8 cellular contexts compared by ENCODE assay signal in the genomic region with DNA sequence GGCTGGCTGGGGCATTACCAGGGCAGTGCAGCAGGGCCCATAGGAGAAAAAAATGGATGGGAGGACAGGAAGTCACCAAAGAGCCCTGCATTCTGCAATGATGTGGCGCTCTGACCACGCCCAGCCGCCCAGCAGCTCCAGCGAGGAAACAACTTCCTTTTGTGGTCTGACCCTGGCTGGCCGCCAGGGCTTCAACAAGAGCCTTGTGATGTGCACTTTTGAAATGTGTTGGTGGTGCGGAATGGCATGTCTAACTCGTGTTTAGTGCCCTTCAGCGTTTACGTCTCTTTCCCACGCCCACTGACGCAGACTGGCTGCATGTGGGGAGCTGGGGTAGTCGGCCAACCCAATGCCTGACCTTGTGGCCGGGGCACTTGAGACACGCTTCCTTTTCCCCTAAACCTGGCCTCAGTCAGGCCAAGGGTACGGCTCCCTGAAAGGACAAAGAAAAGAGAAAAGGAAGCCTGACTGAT.
DNase-seq lines count a peak whose midpoint lies in the region; ATAC-seq and TF ChIP-seq lines count a peak whose summit lies in the region.

No MANE protein-coding gene starts in this region.

- peak overlapping the region; percentile 91 for H3K27ac Mint-ChIP-seq in chondrocyte (ENCODE audit: unreplicated experiment)

- H3K36me3 Mint-ChIP-seq in chondrocyte (ENCODE audit: low read depth): no peaks in the 10 kb centered on the region

- TF ChIP-seq CTCF in GM12873 (IDR thresholded peaks at IDR 0.05; ENCODE audit: insufficient read depth, low read depth, low read length, missing control alignments) (peak; percentile 8), chondrocyte (IDR thresholded peaks at IDR 0.05) (no peak)

- no peaks in the 10 kb centered on the region for H3K9me3 Mint-ChIP-seq in chondrocyte (ENCODE audit: low read depth)

- peak; percentile 83 for ATAC-seq in HG02610 (IDR thresholded peaks at IDR 0.05; ENCODE audit: unreplicated experiment)
- no peak for ATAC-seq in HG03521 (IDR thresholded peaks at IDR 0.05; ENCODE audit: unreplicated experiment)

- H3K4me3 Mint-ChIP-seq in chondrocyte (ENCODE audit: unreplicated experiment): no peak overlapping the region

- DNase-seq in NCI-H1105 treated with DMSO at 0.1 percent for 48 hours (lab: John Stamatoyannopoulos, UW): peak; percentile 15
- peak; percentile 62 to 69 for DNase-seq in activated CD4-positive, alpha-beta T cell treated with anti-CD3 and anti-CD28 coated beads for 4 hours
- DNase-seq in chondrocyte (ENCODE audit: low spot score): no peak
- DNase-seq in lung microvascular endothelial cell (ENCODE audit: low read depth in 2 of 2): peak; percentile 98
- peak; percentile 50 to 58 for DNase-seq in stimulated activated CD8-positive, alpha-beta memory T cell treated with anti-CD3 and anti-CD28 coated beads, Interleukin-15, amount 100 ng/mL, for 4 hours (ENCODE audit: low read depth in 2 of 2)

- H3K27me3 Mint-ChIP-seq in chondrocyte (ENCODE audit: low read depth): no peaks in the 10 kb centered on the region

- peaks cover 45% of the 10 kb centered on the region for H3K4me1 Mint-ChIP-seq in chondrocyte (ENCODE audit: low read depth)
